ENCODE assay signal across 23 cellular contexts in genomic region chr3:28698706-28699105, GRCh38.
"Had no signal": no experiment of that assay in that cellular context is flagged by ENCODE, and none has a peak within 500 bp of the region (broad histone marks: within the 10 kb centered on the region; RNA-seq: fewer than 3 reads in every experiment).

No MANE protein-coding gene starts in this region.

- H3K36me3 Mint-ChIP-seq: immature natural killer cell; naive thymus-derived CD4-positive, alpha-beta T cell; stimulated activated memory B cell treated with anti-CD40 and anti-IgM and Interleukin-4, amounts not matched to agents 10 μg/mL and 1 μg/mL and 100 μg/mL, for 72 hours had no signal

- H3K27ac ChIP-seq: esophagus squamous epithelium, ovary, right lobe of liver, spleen, testis, tibial nerve, upper lobe of right lung, vagina had no signal

- DNase-seq: esophagus squamous epithelium; immature natural killer cell; kidney; left colon; left ventricle myocardium superior; mesenchymal stem cell; midbrain; naive thymus-derived CD4-positive, alpha-beta T cell; ovary; right lobe of liver; spleen; stimulated activated CD4-positive, alpha-beta T cell treated with anti-CD3 and anti-CD28 coated beads, Interleukin-15, amount 100 ng/mL, for 24 hours; stimulated activated CD4-positive, alpha-beta T cell treated with anti-CD3 and anti-CD28 coated beads, Interleukin-1b, Interleukin-23, amount 100 ng/mL, for 48 hours; stimulated activated CD4-positive, alpha-beta T cell treated with anti-CD3 and anti-CD28 coated beads, Interleukin-4, amount 100 ng/mL, for 24 hours; stimulated activated naive CD8-positive, alpha-beta T cell treated with anti-CD3 and anti-CD28 coated beads, Interleukin-15, amount 100 ng/mL, for 72 hours; testis; upper lobe of right lung had no signal

- H3K27me3 ChIP-seq: esophagus squamous epithelium, ovary, right lobe of liver, spleen, testis, tibial nerve, upper lobe of right lung, vagina had no signal

- H3K36me3 ChIP-seq: esophagus squamous epithelium, ovary, right lobe of liver, spleen, tibial nerve, upper lobe of right lung, vagina had no signal

- H3K4me1 ChIP-seq: esophagus squamous epithelium, spleen, testis, tibial nerve, upper lobe of right lung, vagina had no signal

- H3K27ac Mint-ChIP-seq: dendritic cell treated with granulocyte-macrophage colony-stimulating factor and Interleukin-4, amounts not matched to agents 40 ng/mL and 50 ng/mL, for 4 days; immature natural killer cell; naive thymus-derived CD4-positive, alpha-beta T cell; stimulated activated memory B cell treated with anti-CD40 and anti-IgM and Interleukin-4, amounts not matched to agents 10 μg/mL and 1 μg/mL and 100 μg/mL, for 72 hours; stimulated activated naive CD8-positive, alpha-beta T cell treated with anti-CD3 and anti-CD28 coated beads, Interleukin-15, amount 100 ng/mL, for 72 hours had no signal

- H3K27me3 Mint-ChIP-seq: dendritic cell treated with granulocyte-macrophage colony-stimulating factor and Interleukin-4, amounts not matched to agents 40 ng/mL and 50 ng/mL, for 4 days; stimulated activated memory B cell treated with anti-CD40 and anti-IgM and Interleukin-4, amounts not matched to agents 10 μg/mL and 1 μg/mL and 100 μg/mL, for 72 hours; stimulated activated naive CD8-positive, alpha-beta T cell treated with anti-CD3 and anti-CD28 coated beads, Interleukin-15, amount 100 ng/mL, for 72 hours had no signal

- H3K4me3 ChIP-seq: esophagus squamous epithelium, lung, ovary, right lobe of liver, spleen, testis, tibial nerve, upper lobe of right lung, vagina had no signal

- H3K4me1 Mint-ChIP-seq: immature natural killer cell; stimulated activated memory B cell treated with anti-CD40 and anti-IgM and Interleukin-4, amounts not matched to agents 10 μg/mL and 1 μg/mL and 100 μg/mL, for 72 hours; stimulated activated naive CD8-positive, alpha-beta T cell treated with anti-CD3 and anti-CD28 coated beads, Interleukin-15, amount 100 ng/mL, for 72 hours had no signal

- ATAC-seq: left ventricle myocardium superior; naive thymus-derived CD4-positive, alpha-beta T cell; stimulated activated memory B cell treated with anti-CD40 and anti-IgM and Interleukin-4, amounts not matched to agents 10 μg/mL and 1 μg/mL and 100 μg/mL, for 72 hours; stimulated activated naive CD8-positive, alpha-beta T cell treated with anti-CD3 and anti-CD28 coated beads, Interleukin-15, amount 100 ng/mL, for 72 hours; upper lobe of right lung had no signal

- H3K9me3 ChIP-seq: esophagus squamous epithelium, ovary, right lobe of liver, spleen, testis, tibial nerve, upper lobe of right lung, vagina had no signal

- H3K4me3 Mint-ChIP-seq: dendritic cell treated with granulocyte-macrophage colony-stimulating factor and Interleukin-4, amounts not matched to agents 40 ng/mL and 50 ng/mL, for 4 days; immature natural killer cell; naive thymus-derived CD4-positive, alpha-beta T cell; neural crest cell; stimulated activated memory B cell treated with anti-CD40 and anti-IgM and Interleukin-4, amounts not matched to agents 10 μg/mL and 1 μg/mL and 100 μg/mL, for 72 hours; stimulated activated naive CD8-positive, alpha-beta T cell treated with anti-CD3 and anti-CD28 coated beads, Interleukin-15, amount 100 ng/mL, for 72 hours had no signal

- H3K9me3 Mint-ChIP-seq: neural crest cell; stimulated activated memory B cell treated with anti-CD40 and anti-IgM and Interleukin-4, amounts not matched to agents 10 μg/mL and 1 μg/mL and 100 μg/mL, for 72 hours had no signal
